In genomic region chr1:211918665-211919414, GRCh38 we compare ENCODE assay signal across 2 cellular contexts.
TF ChIP-seq lines count a peak whose summit lies in the region.

No MANE protein-coding gene starts in this region.

TF ChIP-seq in A549, 52 proteins besides CTCF, POLR2A, EP300 and RAD21:
- TF ChIP-seq KDM1A (IDR thresholded peaks at IDR 0.05; ENCODE audit: low read depth) (no peak), ESRRA (IDR thresholded peaks at IDR 0.05; ENCODE audit: borderline replicate concordance, low read length) (no peak), EHMT2 (IDR thresholded peaks at IDR 0.05; ENCODE audit: low read depth) (no peak), ZNF302 (CRISPR knock-in tag; IDR thresholded peaks at IDR 0.05) (no peak), REST (IDR thresholded peaks at IDR 0.05) (no peak), MYC (IDR thresholded peaks at IDR 0.05; ENCODE audit: borderline replicate concordance, low read length) (no peak), FOSL2 (IDR thresholded peaks at IDR 0.05) (no peak), FOSL2 (CRISPR knock-in tag; IDR thresholded peaks at IDR 0.05) (no peak), CHD4 (IDR thresholded peaks at IDR 0.05; ENCODE audit: borderline replicate concordance) (no peak), ZSCAN20 (CRISPR knock-in tag; IDR thresholded peaks at IDR 0.05) (no peak)

TF ChIP-seq in IMR-90, 13 proteins besides CTCF, POLR2A, EP300 and RAD21:
- TF ChIP-seq MXI1 (IDR thresholded peaks at IDR 0.05; ENCODE audit: borderline replicate concordance, low read depth, low read length), result no peak
TF ChIP-seq in IMR-90: peak in this region for 0.
